ENCODE assay signal across 1 cellular context in the genomic region with DNA sequence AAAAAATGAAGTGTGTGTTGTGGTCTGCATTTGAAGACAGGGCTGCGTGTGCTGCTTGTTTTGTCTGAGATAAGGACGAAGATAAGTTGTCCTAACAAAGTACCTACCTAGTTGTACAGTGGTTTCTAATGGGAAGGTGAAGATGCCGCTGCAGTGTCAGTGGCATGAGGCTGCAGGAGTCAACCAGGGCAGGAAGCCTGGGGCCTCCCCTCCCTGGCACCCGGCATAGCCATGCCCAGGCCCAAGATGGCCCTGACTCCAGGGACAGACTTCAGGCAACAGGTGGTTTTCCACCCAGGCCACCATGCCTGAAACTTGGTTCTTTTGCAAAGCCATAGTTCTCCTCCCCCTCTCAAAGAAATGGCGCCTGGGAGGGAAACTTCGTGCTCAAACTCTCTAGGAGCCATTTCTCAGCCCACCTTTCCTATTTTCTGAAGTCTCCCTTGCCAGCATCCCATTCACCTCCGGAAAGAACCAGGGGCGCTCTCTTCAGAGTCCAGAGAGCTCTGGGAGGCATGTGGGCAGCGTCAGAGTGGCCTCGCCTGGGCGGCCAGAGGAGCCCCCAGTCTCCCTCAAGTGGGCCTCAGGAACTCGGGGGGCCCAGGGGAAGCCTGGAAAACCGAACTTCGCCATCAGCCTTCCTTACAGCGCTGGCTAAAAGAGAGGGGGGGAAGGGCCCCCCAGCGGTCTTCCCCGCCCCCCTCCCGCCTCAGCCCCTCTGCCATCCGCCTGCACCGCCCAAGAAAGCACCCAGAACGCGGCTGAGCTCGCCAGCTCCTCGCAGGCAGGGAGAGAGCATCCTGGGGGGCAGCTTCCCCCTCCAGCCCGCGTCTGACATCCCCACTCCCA.
TF ChIP-seq lines count a peak whose summit lies in the region.

No MANE protein-coding gene starts in this region.

TF ChIP-seq in liver, 16 proteins besides CTCF, POLR2A, EP300 and RAD21 (continued from another document):
- TF ChIP-seq GABPA (IDR thresholded peaks at IDR 0.05 in 1 of 2, conservative IDR thresholded peaks at IDR 0.05 in 1 of 2) (no peak), NR2F2 (IDR thresholded peaks at IDR 0.05) (no peak), ATF3 (IDR thresholded peaks at IDR 0.05) (no peak), EGR1 (IDR thresholded peaks at IDR 0.05; ENCODE audit: low read depth in 2 of 2) (no peak), REST (IDR thresholded peaks at IDR 0.05) (no peak), RXRA (IDR thresholded peaks at IDR 0.05) (no peak), HNF4G (IDR thresholded peaks at IDR 0.05) (no peak)
